ENCODE assay signal across 1 cellular context in genomic region chr9:113475031-113475430, GRCh38.
TF ChIP-seq lines count a peak whose summit lies in the region.

No MANE protein-coding gene starts in this region.

TF ChIP-seq in H1, 55 proteins besides CTCF, POLR2A, EP300 and RAD21 (continued from another document):
- no peak for TF ChIP-seq CHD7 (IDR thresholded peaks at IDR 0.05; ENCODE audit: insufficient replicate concordance, low read length)
- no peak for TF ChIP-seq CEBPB (IDR thresholded peaks at IDR 0.05; ENCODE audit: low read depth, low read length)
- no peak for TF ChIP-seq RFX5 (IDR thresholded peaks at IDR 0.05; ENCODE audit: borderline replicate concordance, low read depth, low read length)
- TF ChIP-seq USF2 (IDR thresholded peaks at IDR 0.05; ENCODE audit: low read length) = no peak
